27 cellular contexts compared by ENCODE assay signal in genomic region chr1:41490911-41491310, GRCh38. TPM values are rescaled to one million over a fixed set of nuclear protein-coding genes. Genes with fewer than 3 reads are reported as not detected.
"Had no signal": no experiment of that assay in that cellular context is flagged by ENCODE, and none has a peak within 500 bp of the region (broad histone marks: within the 10 kb centered on the region; RNA-seq: fewer than 3 reads in every experiment).

No MANE protein-coding gene starts in this region.

- H3K9me3 ChIP-seq: adrenal gland, ascending aorta, colonic mucosa, esophagus muscularis mucosa, lower lobe of right lung, neutrophil, pancreas, stomach, suprapubic skin, tibial nerve, uterus had no signal

- H3K9me3 Mint-ChIP-seq: central memory CD8-positive, alpha-beta T cell; naive thymus-derived CD8-positive, alpha-beta T cell had no signal

- H3K36me3 ChIP-seq: adrenal gland, ascending aorta, colonic mucosa, esophagus muscularis mucosa, lower lobe of right lung, neutrophil, pancreas, stomach, suprapubic skin, tibial nerve, uterus had no signal

- H3K27ac ChIP-seq: adrenal gland, colonic mucosa, esophagus muscularis mucosa, lower lobe of right lung, neutrophil, pancreas, stomach, suprapubic skin, tibial nerve, uterus had no signal

- H3K4me1 Mint-ChIP-seq: central memory CD8-positive, alpha-beta T cell had no signal

- H3K36me3 Mint-ChIP-seq: activated naive CD8-positive, alpha-beta T cell; naive thymus-derived CD8-positive, alpha-beta T cell had no signal

- H3K27ac Mint-ChIP-seq: activated naive CD8-positive, alpha-beta T cell; naive thymus-derived CD8-positive, alpha-beta T cell; stimulated activated memory B cell treated with anti-CD40 and anti-IgM and Interleukin-4, amounts not matched to agents 10 μg/mL and 1 μg/mL and 100 μg/mL, for 72 hours had no signal

- H3K4me3 ChIP-seq: adrenal gland, ascending aorta, colonic mucosa, esophagus muscularis mucosa, lower lobe of right lung, pancreas, stomach, suprapubic skin, tibial nerve, uterus had no signal

- DNase-seq: activated CD4-positive, alpha-beta T cell treated with anti-CD3 and anti-CD28 coated beads for 1 hour; activated T-cell treated with anti-CD3 and anti-CD28 coated beads, Interleukin-2, amount 50 U/mL, for 1 hour; adrenal gland; colonic mucosa; hypothalamus; left colon; lower lobe of right lung; naive thymus-derived CD8-positive, alpha-beta T cell; small intestine; stimulated activated CD4-positive, alpha-beta T cell treated with anti-CD3 and anti-CD28 coated beads, Interleukin-2, amount 100 ng/mL, for 24 hours; stomach; T-helper 1 cell; uterus had no signal

- H3K27me3 ChIP-seq: adrenal gland, ascending aorta, colonic mucosa, esophagus muscularis mucosa, pancreas, suprapubic skin, tibial nerve, uterus had no signal

- H3K4me3 Mint-ChIP-seq: activated naive CD8-positive, alpha-beta T cell; central memory CD8-positive, alpha-beta T cell; naive thymus-derived CD8-positive, alpha-beta T cell; stimulated activated memory B cell treated with anti-CD40 and anti-IgM and Interleukin-4, amounts not matched to agents 10 μg/mL and 1 μg/mL and 100 μg/mL, for 72 hours had no signal

- H3K4me1 ChIP-seq: colonic mucosa had no signal

- FAIRE-seq: frontal cortex, pancreas, small intestine, TTC549 had no signal

- ATAC-seq: left colon; lower lobe of right lung; naive thymus-derived CD8-positive, alpha-beta T cell; pancreas; sciatic nerve; stimulated activated memory B cell treated with anti-CD40 and anti-IgM and Interleukin-4, amounts not matched to agents 10 μg/mL and 1 μg/mL and 100 μg/mL, for 72 hours had no signal

RNA-seq across cellular contexts. Expression of gene EDN2, which starts 6.4 kb away (rescaled TPM):
- total RNA-seq: adrenal gland; ascending aorta; frontal cortex; mesenteric fat pad; naive thymus-derived CD8-positive, alpha-beta T cell; pulmonary artery endothelial cell; sciatic nerve had no signal
- polyA plus RNA-seq: naive thymus-derived CD8-positive, alpha-beta T cell had no signal
